Comparison of ENCODE assay signal across 2 cellular contexts in genomic region chrX:140713174-140713539, GRCh38.
TF ChIP-seq lines count a peak whose summit lies in the region.

No MANE protein-coding gene starts in this region.

TF ChIP-seq in IMR-90, 13 proteins besides CTCF, POLR2A, EP300 and RAD21:
- TF ChIP-seq USF2 (IDR thresholded peaks at IDR 0.05; ENCODE audit: low read depth, low read length) (no peak), MXI1 (IDR thresholded peaks at IDR 0.05; ENCODE audit: borderline replicate concordance, low read depth, low read length) (no peak), RFX5 (IDR thresholded peaks at IDR 0.05; ENCODE audit: low read depth, low read length) (no peak), MAFK (IDR thresholded peaks at IDR 0.05; ENCODE audit: low read depth, low read length) (no peak), NFE2L2 (IDR thresholded peaks at IDR 0.05; ENCODE audit: low read depth, low read length) (no peak), ELK1 (IDR thresholded peaks at IDR 0.05; ENCODE audit: borderline replicate concordance, low read depth, low read length) (no peak)

TF ChIP-seq in H1, 55 proteins besides CTCF, POLR2A, EP300 and RAD21:
- TF ChIP-seq MAFK (IDR thresholded peaks at IDR 0.05; ENCODE audit: low read depth, low read length), result no peak
- TF ChIP-seq CHD7 (IDR thresholded peaks at IDR 0.05; ENCODE audit: insufficient replicate concordance, low read length), result no peak
